In the genomic region with DNA sequence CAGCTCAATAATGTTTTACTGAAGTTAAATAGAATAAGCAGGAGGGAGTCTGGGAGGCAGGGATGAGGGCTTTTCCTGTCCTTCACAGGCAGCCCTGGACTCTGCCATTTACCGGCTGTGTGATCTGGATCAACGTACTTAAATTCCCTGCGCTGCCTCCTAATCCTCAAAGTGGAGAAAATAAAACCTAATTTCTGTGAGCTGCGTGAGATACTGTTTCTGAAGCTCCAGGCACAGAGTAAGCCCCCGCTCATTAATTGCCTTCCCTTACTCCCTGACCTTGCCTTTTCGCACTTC, we compare ENCODE assay signal across 8 cellular contexts. TPM values are rescaled to one million over a fixed set of nuclear protein-coding genes. Genes with fewer than 3 reads are reported as not detected.
DNase-seq lines count a peak whose midpoint lies in the region; ATAC-seq and TF ChIP-seq lines count a peak whose summit lies in the region.

No MANE protein-coding gene starts in this region.

- no peaks in the 10 kb centered on the region for H3K27me3 ChIP-seq in transverse colon

- H3K4me1 ChIP-seq in transverse colon = peaks cover 9 to 39% (median 27%) of the 10 kb centered on the region in 4 donors

- H3K27ac Mint-ChIP-seq in activated naive CD4-positive, alpha-beta T cell treated with anti-CD3 and anti-CD28 coated beads for 36 hours = peak overlapping the region; percentile 30
- H3K27ac Mint-ChIP-seq in brain (peak overlapping the region; percentile 41 to 89 (median 64)), memory B cell (no peak overlapping the region)

- H3K9me3 Mint-ChIP-seq in activated naive CD4-positive, alpha-beta T cell treated with anti-CD3 and anti-CD28 coated beads for 36 hours = no peaks in the 10 kb centered on the region
- H3K9me3 Mint-ChIP-seq in brain = no peaks in the 10 kb centered on the region
- H3K9me3 Mint-ChIP-seq in memory B cell = no peaks in the 10 kb centered on the region

- intact Hi-C loops in activated naive CD4-positive, alpha-beta T cell treated with anti-CD3 and anti-CD28 coated beads for 36 hours (cut with micrococcal nuclease) = loop anchor here (2.0 to 5.0 kb wide), 2 partner anchors 518 to 684 kb away; a partner anchor contains a TSS
- intact Hi-C loops in transverse colon (cut with DNase I; ENCODE audit: low total_unique reads) = no loop called here

- H3K36me3 Mint-ChIP-seq in activated naive CD4-positive, alpha-beta T cell treated with anti-CD3 and anti-CD28 coated beads for 36 hours (ENCODE audit: low read depth) = peaks cover 2% of the 10 kb centered on the region
- H3K36me3 Mint-ChIP-seq in brain = no peaks in the 10 kb centered on the region
- no peaks in the 10 kb centered on the region for H3K36me3 Mint-ChIP-seq in memory B cell

- no peak for TF ChIP-seq EP300 in transverse colon (IDR thresholded peaks at IDR 0.05; ENCODE audit: low read depth)

- H3K9me3 ChIP-seq in transverse colon = no peaks in the 10 kb centered on the region

- in situ Hi-C loops in transverse colon (cut with MboI; ENCODE audit: low pct_ligation_motif_present in 1 of 4, low pct_unique_long_range_greater_than_20kb in 1 of 4, low sequenced_read_pairs in 3 of 4) = no loop called here

- CTCF ChIA-PET in activated naive CD4-positive, alpha-beta T cell treated with anti-CD3 and anti-CD28 coated beads for 36 hours (lab: Charles Lee) = interaction anchor here (1.2 kb wide), 1 partner anchor 37 kb away, joined by 3 read pairs; no protein-coding TSS in a partner anchor

- peak overlapping the region; percentile 55 to 98 (median 72) for H3K4me3 ChIP-seq in transverse colon

- H3K27ac ChIP-seq in transverse colon = peak overlapping the region; percentile 77 to 94 (median 88)

- H3K27me3 Mint-ChIP-seq in activated naive CD4-positive, alpha-beta T cell treated with anti-CD3 and anti-CD28 coated beads for 36 hours (ENCODE audit: low read depth) = no peaks in the 10 kb centered on the region
- H3K27me3 Mint-ChIP-seq in brain (peaks cover 11% of the 10 kb centered on the region), memory B cell (no peaks in the 10 kb centered on the region)

- H3K36me3 ChIP-seq in transverse colon = no peaks in the 10 kb centered on the region

- TF ChIP-seq CTCF in brain (conservative IDR thresholded peaks at IDR 0.05) (no peak), transverse colon (IDR thresholded peaks at IDR 0.05) (no peak)

- no peak for TF ChIP-seq POLR2A in transverse colon (IDR thresholded peaks at IDR 0.05)

- 21% methylated on average over 6 of the region's 6 CpGs; no CpG with 5 or more reads in 1 of the 2 donors for WGBS in transverse colon (ENCODE audit: low coverage in 1 of 2), 2 donors

- ATAC-seq in memory B cell (ENCODE audit: low read depth) (no peak), GM21367 (IDR thresholded peaks at IDR 0.05; ENCODE audit: unreplicated experiment) (no peak)

- peaks cover 33% of the 10 kb centered on the region for H3K4me1 Mint-ChIP-seq in activated naive CD4-positive, alpha-beta T cell treated with anti-CD3 and anti-CD28 coated beads for 36 hours (ENCODE audit: low read depth)
- H3K4me1 Mint-ChIP-seq in brain = peaks cover 37% of the 10 kb centered on the region
- peaks cover 9% of the 10 kb centered on the region for H3K4me1 Mint-ChIP-seq in memory B cell

- DNase-seq in activated naive CD4-positive, alpha-beta T cell treated with anti-CD3 and anti-CD28 coated beads for 36 hours = no peak
- no peak for DNase-seq in activated naive CD4-positive, alpha-beta T cell treated with Interleukin-2 at 50 U/mL for 16 hours
- no peak for DNase-seq in memory B cell (ENCODE audit: low spot score in 2 of 2)
- no peak for DNase-seq in transverse colon
- DNase-seq in NCI-H2029 (lab: John Stamatoyannopoulos, UW) = no peak
- no peak for DNase-seq in midbrain (lab: John Stamatoyannopoulos, UW)

- peak overlapping the region; percentile 81 for H3K4me3 Mint-ChIP-seq in activated naive CD4-positive, alpha-beta T cell treated with anti-CD3 and anti-CD28 coated beads for 36 hours
- H3K4me3 Mint-ChIP-seq in brain = peak overlapping the region; percentile 90 to 95 (median 91)
- peak overlapping the region; percentile 63 for H3K4me3 Mint-ChIP-seq in memory B cell

RNA-seq across cellular contexts. Expression of a gene that starts 0.3 kb away (rescaled TPM):
- total RNA-seq in activated naive CD4-positive, alpha-beta T cell treated with anti-CD3 and anti-CD28 coated beads for 36 hours = 10 to 100 TPM; 20.7 to 21.2 TPM
- polyA plus RNA-seq in brain (ENCODE audit: insufficient read depth, low read depth, low replicate concordance) = 12.3 TPM
- total RNA-seq in transverse colon = 100 to 1,000 TPM in 2 of 4 donors, 10 to 100 TPM in 2; 17.3 to 185 (median 65.1) TPM

RNA-seq across cellular contexts. Expression of a gene that starts 39.0 kb away (rescaled TPM):
- not detected for total RNA-seq in activated naive CD4-positive, alpha-beta T cell treated with anti-CD3 and anti-CD28 coated beads for 36 hours
- polyA plus RNA-seq in brain (ENCODE audit: insufficient read depth, low read depth, low replicate concordance) = 4.5 TPM
- total RNA-seq in transverse colon = 1 to 10 TPM in 1 of 4 donors, under 1 TPM in 2, not detected in 1; 0.16 to 1.4 (median 0.27) TPM
